In the genomic region with DNA sequence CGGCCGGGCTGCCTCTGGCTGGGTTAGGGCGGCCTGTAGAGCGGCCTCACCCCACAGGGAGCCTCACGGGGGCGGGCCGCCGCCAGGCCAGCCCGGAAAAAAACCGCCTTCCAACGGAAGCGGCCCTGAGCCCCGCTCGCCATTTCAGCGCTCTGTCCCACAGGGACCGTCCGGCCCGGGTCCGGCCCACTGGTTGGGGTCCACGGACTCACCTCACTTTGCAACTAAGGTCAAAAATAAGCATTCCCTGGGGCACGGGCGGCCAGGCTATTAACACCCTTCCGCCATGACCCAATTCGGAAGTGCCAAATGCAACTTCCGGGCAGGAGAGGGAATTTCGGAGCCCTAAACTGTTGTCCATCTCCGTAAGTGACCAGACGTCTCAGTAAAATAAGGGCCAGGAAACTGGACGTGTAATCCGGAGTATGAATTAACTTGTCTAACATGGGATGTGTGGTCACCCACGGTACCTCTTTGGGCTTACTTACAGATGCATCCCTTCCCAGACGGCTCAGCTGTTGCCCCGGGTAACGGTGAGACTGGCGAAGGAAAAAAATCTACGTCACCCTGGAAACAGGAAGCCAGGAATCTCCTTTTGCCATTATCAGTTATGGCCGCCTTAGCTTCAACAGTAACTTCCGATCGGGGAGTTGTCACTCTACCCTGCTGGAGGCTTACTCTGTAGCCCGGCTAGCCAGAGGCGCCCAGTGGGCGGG, we compare ENCODE assay signal across 8 cellular contexts. TPM values are rescaled to one million over a fixed set of nuclear protein-coding genes. Genes with fewer than 3 reads are reported as not detected.
A peak's percentile ranks its signal among the peaks of the same experiment; 100 is the strongest.
DNase-seq lines count a peak whose midpoint lies in the region; ATAC-seq, FAIRE-seq and TF ChIP-seq lines count a peak whose summit lies in the region.

TSS of gene BBIP1 (minus strand) at position 548 of the 716 bp plus-strand sequence. CDS start 1,023 bp downstream, outside the sequence.

- no peaks in the 10 kb centered on the region for H3K27me3 ChIP-seq in esophagus squamous epithelium
- H3K27me3 ChIP-seq in muscle layer of duodenum (ENCODE audit: low read depth, low read length), result no peaks in the 10 kb centered on the region

- H3K9me3 ChIP-seq in esophagus squamous epithelium (no peaks in the 10 kb centered on the region), muscle layer of duodenum (ENCODE audit: control insufficient read depth in 1 of 2, low read length in 2 of 2) (no peaks in the 10 kb centered on the region)

- TF ChIP-seq CTCF in esophagus squamous epithelium (IDR thresholded peaks at IDR 0.05), result peak in 1 of 6 experiments; percentile 12

- intact Hi-C loops in esophagus squamous epithelium (cut with DNase I), result no loop called here

- peak within 1 kb of the TSS; percentile 49 to 94 (median 86) for H3K4me3 ChIP-seq in esophagus squamous epithelium
- H3K4me3 ChIP-seq in muscle layer of duodenum (ENCODE audit: low read depth in 1 of 2, low read length in 2 of 2), result peak within 1 kb of the TSS; percentile 80 to 97

- FAIRE-seq in urothelium cell line (lab: Jason Lieb, UNC), result peak; percentile 89

- DNase-seq in D341Med (ENCODE audit: low spot score) (peak; percentile 85), NCI-H526 treated with DMSO at 0.1 percent for 48 hours (lab: John Stamatoyannopoulos, UW) (peak; percentile 97), activated T-cell treated with anti-CD3 and anti-CD28 coated beads for 48 hours (ENCODE audit: low read depth) (peak; percentile 88), esophagus squamous epithelium (lab: John Stamatoyannopoulos, UW) (peak; percentile 79), urothelium cell line (ENCODE audit: low spot score) (no peak)

- peak in 3 of 4 donors; percentile 1 to 64 (median 45) for TF ChIP-seq POLR2A in esophagus squamous epithelium (IDR thresholded peaks at IDR 0.05)

- H3K36me3 ChIP-seq in esophagus squamous epithelium (no peaks in the 10 kb centered on the region), muscle layer of duodenum (ENCODE audit: control insufficient read depth in 1 of 2, insufficient read depth in 2 of 2, low read length in 2 of 2) (peaks cover 0 to 6% of the 10 kb centered on the region in 2 donors)

- H3K27ac ChIP-seq in esophagus squamous epithelium (peak within 1 kb of the TSS; percentile 95 to 99 (median 99)), muscle layer of duodenum (ENCODE audit: low read length) (peak within 1 kb of the TSS; percentile 98)

- 0% methylated on average over 9 to 12 of the region's 42 CpGs for WGBS in esophagus squamous epithelium, 2 donors

- H3K4me1 ChIP-seq in esophagus squamous epithelium (peaks cover 7 to 45% (median 16%) of the 10 kb centered on the region in 3 donors), muscle layer of duodenum (ENCODE audit: control insufficient read depth in 1 of 2, insufficient read depth in 2 of 2, low read length in 2 of 2) (peaks cover 11 to 24% of the 10 kb centered on the region in 2 donors)

- ATAC-seq in GM19351 (IDR thresholded peaks at IDR 0.05; ENCODE audit: unreplicated experiment) (peak; percentile 80), HG03442 (IDR thresholded peaks at IDR 0.05; ENCODE audit: unreplicated experiment) (peak; percentile 86)

RNA-seq across cellular contexts. Expression of gene BBIP1, which starts in this region (rescaled TPM):
- 10 to 100 TPM in 3 of 4 donors, 1 to 10 TPM in 1; 7.8 to 16.8 (median 12.4) TPM for total RNA-seq in esophagus squamous epithelium
